In genomic region chr2:222319576-222320440, GRCh38 we compare ENCODE assay signal across 8 cellular contexts. TPM values are rescaled to one million over a fixed set of nuclear protein-coding genes. Genes with fewer than 3 reads are reported as not detected.
DNase-seq lines count a peak whose midpoint lies in the region; ATAC-seq and TF ChIP-seq lines count a peak whose summit lies in the region.

No MANE protein-coding gene starts in this region.

- ATAC-seq in HG02642 (IDR thresholded peaks at IDR 0.05; ENCODE audit: poor library complexity, unreplicated experiment), result peak; percentile 59
- ATAC-seq in stimulated activated naive CD8-positive, alpha-beta T cell treated with anti-CD3 and anti-CD28 coated beads, Interleukin-15, Interleukin-2, amounts not matched to agents 100 U/mL and 50 U/mL, for 24 hours, result peak; percentile 5

- peaks cover 18% of the 10 kb centered on the region for H3K27me3 ChIP-seq in ascending aorta

- TF ChIP-seq CTCF in AG09309 (IDR thresholded peaks at IDR 0.05; ENCODE audit: control insufficient read depth, insufficient read depth, low read depth, low read length, missing control alignments) (no peak), GM13977 (IDR thresholded peaks at IDR 0.05; ENCODE audit: extremely low read depth, insufficient read depth, missing control alignments) (peak; percentile 36), ascending aorta (IDR thresholded peaks at IDR 0.05) (no peak)

- intact Hi-C loops in ascending aorta (cut with DNase I), result no loop called here

- DNase-seq in AG09309 (ENCODE audit: low read depth) (no peak), GM13977 (ENCODE audit: low spot score) (peak; percentile 81), NCI-H146 (lab: John Stamatoyannopoulos, UW) (peak; percentile 67), ascending aorta (ENCODE audit: low spot score in 2 of 2) (no peak), iPS-NIHi7 (ENCODE audit: extremely low spot score) (peak; percentile 57), activated gamma-delta T cell (lab: John Stamatoyannopoulos, UW) (no peak)
- DNase-seq in stimulated activated naive CD8-positive, alpha-beta T cell treated with anti-CD3 and anti-CD28 coated beads, Interleukin-15, Interleukin-2, amounts not matched to agents 100 U/mL and 50 U/mL, for 24 hours, result no peak

- in situ Hi-C loops in GM13977 (cut with MboI; ENCODE audit: low pct_unique_long_range_greater_than_20kb, low sequenced_read_pairs, unreplicated experiment), result loop anchor here (10.0 kb wide), 1 partner anchor 235 kb away; no protein-coding TSS in a partner anchor

- H3K4me3 ChIP-seq in AG09309 (ENCODE audit: control insufficient read depth, low read depth, low read length), result peak overlapping the region; percentile 26
- peak overlapping the region; percentile 56 to 64 for H3K4me3 ChIP-seq in ascending aorta

- H3K4me1 ChIP-seq in ascending aorta, result peaks cover 4 to 12% of the 10 kb centered on the region in 2 donors

- no peaks in the 10 kb centered on the region for H3K36me3 ChIP-seq in ascending aorta

- H3K27ac ChIP-seq in ascending aorta, result no peak overlapping the region

- no peaks in the 10 kb centered on the region for H3K9me3 ChIP-seq in ascending aorta

RNA-seq across cellular contexts. Expression of gene PAX3, which starts 21.0 kb away (rescaled TPM):
- total RNA-seq in ascending aorta, result not detected

Comparison
In these comparisons a context has a peak if more than half of its experiments do, and no peak if none do; other contexts are left out.
1. DNase-seq: peak in GM13977 (single experiment), NCI-H146 (single experiment) and iPS-NIHi7 (single experiment); none in AG09309 (single experiment), ascending aorta (0 of 2), stimulated activated naive CD8-positive, alpha-beta T cell treated with anti-CD3 and anti-CD28 coated beads, Interleukin-15, Interleukin-2, amounts not matched to agents 100 U/mL and 50 U/mL, for 24 hours (single experiment) and activated gamma-delta T cell (single experiment).